In the genomic region with DNA sequence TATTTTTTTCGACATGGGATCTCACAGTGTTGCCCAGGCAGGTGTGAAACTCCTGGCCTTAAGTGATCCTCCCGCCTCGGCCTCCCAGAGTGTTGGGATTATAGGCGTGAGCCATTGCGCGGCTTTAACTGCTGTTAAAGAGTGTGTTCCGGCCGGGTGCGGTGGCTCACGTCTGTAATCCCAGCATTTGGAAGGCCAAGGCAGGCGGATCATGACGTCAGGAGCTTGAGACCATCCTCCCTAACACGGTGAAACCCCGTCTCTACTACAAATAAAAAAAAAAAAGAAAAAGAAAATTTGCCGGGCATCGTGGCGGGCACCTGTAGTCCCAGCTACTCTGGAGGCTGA, we compare ENCODE assay signal across 7 cellular contexts. TPM values are rescaled to one million over a fixed set of nuclear protein-coding genes. Genes with fewer than 3 reads are reported as not detected.
DNase-seq lines count a peak whose midpoint lies in the region; ATAC-seq and TF ChIP-seq lines count a peak whose summit lies in the region.

No MANE protein-coding gene starts in this region.

- WGBS in right cardiac atrium, result 55% methylated on average over 17 of the region's 17 CpGs
- 64 to 77% (median 69%) methylated on average over 17 of the region's 17 CpGs for WGBS in spleen, 5 donors

- TF ChIP-seq CTCF in HCT116 (IDR thresholded peaks at IDR 0.05 in 2 of 3, conservative IDR thresholded peaks at IDR 0.05 in 1 of 3; ENCODE audit: borderline replicate concordance in 1 of 3, insufficient read depth in 1 of 3, low read depth in 2 of 3, low read length in 2 of 3), result no peak
- TF ChIP-seq CTCF in SU-DHL-6 (IDR thresholded peaks at IDR 0.05; ENCODE audit: insufficient read depth, low read length, poor library complexity, severe bottlenecking), result no peak
- TF ChIP-seq CTCF in spleen (IDR thresholded peaks at IDR 0.05 in 8 of 11, conservative IDR thresholded peaks at IDR 0.05 in 3 of 11), result no peak

- H3F3A ChIP-seq in SU-DHL-6 (ENCODE audit: insufficient read depth), result peaks cover 28% of the 10 kb centered on the region

- H3K4me2 ChIP-seq in HCT116 (ENCODE audit: low read length) (peak overlapping the region; percentile 79), SU-DHL-6 (ENCODE audit: low read depth, low read length, poor library complexity, severe bottlenecking) (peak overlapping the region; percentile 68)

- H3K79me2 ChIP-seq in HCT116 (ENCODE audit: insufficient read depth, low read length), result peaks cover 68% of the 10 kb centered on the region
- peaks cover 81% of the 10 kb centered on the region for H3K79me2 ChIP-seq in SU-DHL-6 (ENCODE audit: insufficient read depth, low read length)

- H3K36me3 ChIP-seq in HCT116 (ENCODE audit: control insufficient read depth in 1 of 2, insufficient read depth in 2 of 2, low read length in 2 of 2) (no peaks in the 10 kb centered on the region), SU-DHL-6 (ENCODE audit: low read length) (no peaks in the 10 kb centered on the region), spleen (peaks cover 0 to 4% (median 0%) of the 10 kb centered on the region in 6 donors)

- H2AFZ ChIP-seq in HCT116 (ENCODE audit: low read depth, low read length, poor library complexity, severe bottlenecking) (no peak overlapping the region), SU-DHL-6 (ENCODE audit: low read depth, low read length, severe bottlenecking) (no peak overlapping the region)

- H3K9me3 ChIP-seq in HCT116 (ENCODE audit: control insufficient read depth in 1 of 2, insufficient read depth in 1 of 2, low read depth in 1 of 2, low read length in 2 of 2), result no peaks in the 10 kb centered on the region
- no peaks in the 10 kb centered on the region for H3K9me3 ChIP-seq in SU-DHL-6 (ENCODE audit: insufficient read depth, low read length)
- H3K9me3 ChIP-seq in right cardiac atrium (ENCODE audit: control insufficient read depth, low read length), result no peaks in the 10 kb centered on the region
- no peaks in the 10 kb centered on the region for H3K9me3 ChIP-seq in spleen

- DNase-seq in HCT116 (ENCODE audit: low read depth, low spot score), result no peak
- DNase-seq in right cardiac atrium, result peak in 1 of 3 donors; percentile 23
- DNase-seq in spleen, result peak; percentile 78
- DNase-seq in activated CD4-positive, alpha-beta T cell treated with anti-CD3 and anti-CD28 coated beads for 48 hours, result no peak

- RAD21 ChIA-PET in HCT116 (lab: Charles Lee; ENCODE audit: low non-redundant PET in 1 of 2, low total read pairs in 2 of 2, uncharacterized antibody in 2 of 2, unreplicated experiment in 2 of 2), result no interaction called here

- H3K27ac ChIP-seq in HCT116 (ENCODE audit: low read depth, low read length), result peak overlapping the region; percentile 90; the same call in 1 of the 2 replicates
- H3K27ac ChIP-seq in SU-DHL-6 (ENCODE audit: low read depth, low read length), result no peak overlapping the region
- H3K27ac ChIP-seq in right cardiac atrium (ENCODE audit: low read length), result peak overlapping the region; percentile 34
- peak overlapping the region; percentile 94 to 99 (median 98) for H3K27ac ChIP-seq in spleen

- POLR2A ChIA-PET in HCT116 (lab: Charles Lee), result interaction anchor here (1.3 to 1.8 kb wide), 2 partner anchors 13 to 103 kb away, joined by 3 to 5 read pairs; no protein-coding TSS in a partner anchor

- H3K9me2 ChIP-seq in HCT116 (ENCODE audit: insufficient read depth), result no peaks in the 10 kb centered on the region
- H3K9me2 ChIP-seq in SU-DHL-6 (replicated peaks; ENCODE audit: insufficient read depth, low read length), result no peaks in the 10 kb centered on the region

- peak overlapping the region; percentile 88 to 95 for H3K4me3 ChIP-seq in HCT116 (replicated peaks in 1 of 2; ENCODE audit: low read depth in 1 of 2, low read length in 2 of 2)
- H3K4me3 ChIP-seq in SU-DHL-6 (ENCODE audit: insufficient read depth, low read length, poor library complexity, severe bottlenecking), result peak overlapping the region; percentile 82
- H3K4me3 ChIP-seq in right cardiac atrium (ENCODE audit: low read length), result peak overlapping the region; percentile 61
- peak overlapping the region; percentile 79 to 96 (median 91) for H3K4me3 ChIP-seq in spleen

- CTCF ChIA-PET in HCT116 (lab: Charles Lee), result no interaction called here

- intact Hi-C loops in HCT116 (cut with micrococcal nuclease), result loop anchor here (5.0 kb wide), 1 partner anchor 89 kb away; no protein-coding TSS in a partner anchor
- intact Hi-C loops in right cardiac atrium (cut with DNase I), result no loop called here
- intact Hi-C loops in spleen (cut with DNase I; ENCODE audit: low total_unique reads), result no loop called here

- no peak for ATAC-seq in HCT116
- no peak for ATAC-seq in right cardiac atrium
- ATAC-seq in GM18858 (IDR thresholded peaks at IDR 0.05; ENCODE audit: unreplicated experiment), result no peak
- no peak for ATAC-seq in HG02870 (IDR thresholded peaks at IDR 0.05; ENCODE audit: unreplicated experiment)

- peak overlapping the region; percentile 93 for H3K9ac ChIP-seq in HCT116 (ENCODE audit: low read length)
- peak overlapping the region; percentile 92 for H3K9ac ChIP-seq in SU-DHL-6 (ENCODE audit: low read length)

- H4K20me1 ChIP-seq in HCT116 (ENCODE audit: insufficient read depth) (no peaks in the 10 kb centered on the region), SU-DHL-6 (ENCODE audit: low read depth, low read length) (peaks cover 3% of the 10 kb centered on the region; the same call in 1 of the 2 replicates)

- BruUV-seq in HCT116 (replicated peaks; lab: Mats Ljungman, UMichigan), result no TSS peak

- TF ChIP-seq POLR2A in HCT116 (IDR thresholded peaks at IDR 0.05; ENCODE audit: borderline replicate concordance, extremely low read depth, insufficient read depth, insufficient read length) (no peak), spleen (IDR thresholded peaks at IDR 0.05) (no peak)

- H3K27me3 ChIP-seq in HCT116 (ENCODE audit: insufficient read depth, low read length), result no peaks in the 10 kb centered on the region
- H3K27me3 ChIP-seq in SU-DHL-6 (ENCODE audit: low read length), result no peaks in the 10 kb centered on the region
- no peaks in the 10 kb centered on the region for H3K27me3 ChIP-seq in right cardiac atrium (ENCODE audit: control insufficient read depth, insufficient read depth)
- H3K27me3 ChIP-seq in spleen (replicated peaks in 1 of 7), result no peaks in the 10 kb centered on the region

- peaks cover 0 to 16% of the 10 kb centered on the region in 2 experiments; a peak in 2 of 4 replicates for H3K4me1 ChIP-seq in HCT116 (ENCODE audit: control insufficient read depth in 1 of 2, insufficient read depth in 2 of 2, low read length in 2 of 2)
- peaks cover 1% of the 10 kb centered on the region for H3K4me1 ChIP-seq in right cardiac atrium (ENCODE audit: control insufficient read depth, insufficient read depth, low read length)
- peaks cover 17 to 89% (median 65%) of the 10 kb centered on the region in 6 donors for H3K4me1 ChIP-seq in spleen

- no peak for TF ChIP-seq RAD21 in HCT116 (IDR thresholded peaks at IDR 0.05; ENCODE audit: low read depth)

TF ChIP-seq in HCT116, 20 proteins besides CTCF, POLR2A, EP300 and RAD21:
- TF ChIP-seq FOSL1 (IDR thresholded peaks at IDR 0.05; ENCODE audit: low read depth), result no peak
- no peak for TF ChIP-seq CEBPB (IDR thresholded peaks at IDR 0.05; ENCODE audit: low read depth)
- no peak for TF ChIP-seq EGR1 (IDR thresholded peaks at IDR 0.05; ENCODE audit: low read depth)
- TF ChIP-seq SRF (IDR thresholded peaks at IDR 0.05; ENCODE audit: low read depth), result no peak

RNA-seq across cellular contexts. Expression of a gene that starts 1.1 kb away (rescaled TPM):
- 22.9 TPM for total RNA-seq in HCT116 (2021; ENCODE audit: unreplicated experiment)
- 15.0 and 17.4 TPM in 2 replicates for polyA plus RNA-seq in HCT116 (2012)
- total RNA-seq in right cardiac atrium, result 10 to 100 TPM; 11.4 to 19.0 (median 16.5) TPM
- polyA plus RNA-seq in right cardiac atrium, result 7.7 TPM
- 10 to 100 TPM; 26.7 to 39.6 (median 30.8) TPM for total RNA-seq in spleen
- polyA plus RNA-seq in spleen, result 10 to 100 TPM in 1 of 3 donors, 1 to 10 TPM in 2; 8.3 to 10.0 (median 8.8) TPM
